In the genomic region with DNA sequence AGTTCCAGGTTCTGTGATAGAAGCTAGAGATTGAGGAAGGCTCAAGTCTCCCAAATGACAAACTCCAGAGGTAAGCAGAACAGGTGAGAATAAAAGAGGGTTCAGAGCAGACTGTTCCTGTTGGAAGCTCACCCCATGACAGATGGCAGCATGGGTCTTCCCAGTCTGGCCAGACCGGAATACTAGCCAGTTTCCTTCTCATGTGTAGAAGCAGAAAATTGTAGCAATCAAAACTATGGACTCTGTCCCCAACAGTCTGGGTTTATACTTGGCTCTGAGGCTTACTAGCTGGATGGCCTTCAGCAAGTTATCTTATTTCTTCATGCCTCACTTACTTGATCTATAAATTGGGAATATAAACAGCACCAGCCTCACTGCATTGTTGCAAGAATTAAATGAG, we compare ENCODE assay signal across 34 cellular contexts.
"Had no signal": no experiment of that assay in that cellular context is flagged by ENCODE, and none has a peak within 500 bp of the region (broad histone marks: within the 10 kb centered on the region; RNA-seq: fewer than 3 reads in every experiment).

No MANE protein-coding gene starts in this region.

- H3K9me3 ChIP-seq: adrenal gland, Peyer's patch had no signal

- FAIRE-seq: astrocyte, bronchial epithelial cell had no signal

- DNase-seq: activated B cell treated with CpG ODN at 0.5 μM for 24 hours; activated CD4-positive, alpha-beta memory T cell treated with anti-CD3 and anti-CD28 coated beads for 36 hours; activated CD4-positive, alpha-beta T cell treated with anti-CD3 and anti-CD28 coated beads for 4 hours; activated CD4-positive, alpha-beta T cell treated with anti-CD3 and anti-CD28 coated beads, Interleukin-2, amount 50 U/mL, for 1 hour; activated CD4-positive, CD25-positive, alpha-beta regulatory T cell treated with anti-CD3 and anti-CD28 coated beads, Interleukin-2, amount 50 U/mL, for 72 hours; activated CD8-positive, alpha-beta memory T cell treated with anti-CD3 and anti-CD28 coated beads, Interleukin-2, amount 50 U/mL, for 4 hours; activated gamma-delta T cell treated with Interleukin-2 at 50 U/mL for 16 hours; activated naive CD4-positive, alpha-beta T cell treated with anti-CD3 and anti-CD28 coated beads for 36 hours; activated T-cell treated with anti-CD3 and anti-CD28 coated beads for 4 hours; activated T-cell treated with anti-CD3 and anti-CD28 coated beads, Interleukin-2, amount 50 U/mL, for 4 hours; adrenal gland; body of pancreas; caudate nucleus; NCI-H1092 treated with DMSO at 0.1 percent for 48 hours; NCI-H1417; NCI-H146; NCI-H187; NCI-H2029 treated with DMSO at 0.1 percent for 48 hours; NCI-H2107; NCI-H2171; NCI-H2227 treated with DMSO at 0.1 percent for 48 hours; NCI-H524 treated with DMSO at 0.1 percent for 48 hours; PC-3; Peyer's patch; RPMI8226; SIG-M5; SW 1271; T-helper 1 cell; T-helper 2 cell; T-helper 9 cell had no signal

- H3K4me3 ChIP-seq: adrenal gland, body of pancreas, Peyer's patch had no signal

- H3K36me3 ChIP-seq: adrenal gland, Peyer's patch had no signal

- H3K27ac ChIP-seq: adrenal gland, body of pancreas, Peyer's patch, VCaP had no signal

- ATAC-seq: activated naive CD4-positive, alpha-beta T cell treated with anti-CD3 and anti-CD28 coated beads, Interleukin-2, amount 50 U/mL, for 72 hours; activated T-cell treated with anti-CD3 and anti-CD28 coated beads, Interleukin-2, amount 50 U/mL, for 4 hours; body of pancreas; PC-3 had no signal

- H3K4me1 ChIP-seq: adrenal gland, body of pancreas had no signal
